In the genomic region with DNA sequence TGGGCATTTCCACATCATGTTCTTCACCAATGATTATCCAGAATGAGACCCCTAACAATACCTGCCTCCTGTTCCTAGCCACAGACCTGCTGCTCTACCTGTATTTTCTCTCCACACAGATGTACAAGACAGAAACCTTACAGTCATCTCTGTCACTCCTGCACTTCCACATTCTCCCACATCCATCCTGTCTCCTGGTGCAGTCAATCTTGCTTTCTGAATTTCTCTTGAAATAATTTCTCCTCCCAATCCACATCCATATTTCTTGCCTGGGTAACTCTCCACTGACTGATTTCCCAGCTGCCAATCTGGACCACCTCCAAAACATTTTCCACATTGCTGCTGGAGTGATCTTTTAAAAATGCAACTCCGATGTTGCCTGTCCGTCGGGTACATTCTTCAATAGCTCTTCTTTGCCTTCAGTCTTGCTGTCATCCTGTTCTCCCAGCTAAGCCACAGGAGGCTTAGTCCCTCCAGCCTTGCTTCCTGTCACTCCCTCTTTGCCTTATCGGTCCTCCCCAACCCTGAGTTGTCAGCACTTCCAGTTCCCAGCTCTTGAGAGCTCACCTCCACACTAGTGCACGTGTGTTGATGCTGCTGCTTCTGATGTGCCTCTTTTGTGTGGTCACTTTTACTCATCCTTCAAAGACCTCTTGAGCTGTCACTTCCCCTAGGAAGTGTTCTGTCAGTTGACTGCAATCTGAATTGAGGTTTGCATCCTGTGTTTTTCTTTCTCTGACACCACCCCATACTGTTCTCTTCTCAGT, we compare ENCODE assay signal across 9 cellular contexts. TPM values are rescaled to one million over a fixed set of nuclear protein-coding genes. Genes with fewer than 3 reads are reported as not detected.
A peak's percentile ranks its signal among the peaks of the same experiment; 100 is the strongest.
DNase-seq lines count a peak whose midpoint lies in the region; ATAC-seq, FAIRE-seq and TF ChIP-seq lines count a peak whose summit lies in the region.
"Had no signal": no experiment of that assay in that cellular context is flagged by ENCODE, and none has a peak within 500 bp of the region (broad histone marks: within the 10 kb centered on the region; RNA-seq: fewer than 3 reads in every experiment).

No MANE protein-coding gene starts in this region.

- in situ Hi-C loops in KBM-7 (cut with MboI; ENCODE audit: low pct_unique_long_range_greater_than_20kb, low sequenced_read_pairs): no loop called here

- H3K9me3 Mint-ChIP-seq in activated CD8-positive, alpha-beta T cell treated with anti-CD3 and anti-CD28 coated beads, Interleukin-2, amount 10 ng/mL, durations not matched to agents 7 days and 5 days (ENCODE audit: insufficient read depth): no peaks in the 10 kb centered on the region

- H3K27me3 Mint-ChIP-seq in activated CD8-positive, alpha-beta T cell treated with anti-CD3 and anti-CD28 coated beads, Interleukin-2, amount 10 ng/mL, durations not matched to agents 7 days and 5 days (ENCODE audit: low read depth): no peaks in the 10 kb centered on the region

- H3K4me1 ChIP-seq in mesodermal cell (ENCODE audit: control insufficient read depth, insufficient read depth, low read length, poor library complexity, severe bottlenecking): peaks cover 25% of the 10 kb centered on the region
- peaks cover 0 to 3% of the 10 kb centered on the region in 2 donors for H3K4me1 ChIP-seq in kidney (ENCODE audit: control insufficient read depth in 1 of 2, insufficient read depth in 1 of 2, low read depth in 1 of 2, low read length in 2 of 2)

- no peak overlapping the region for H3K4me3 Mint-ChIP-seq in activated CD8-positive, alpha-beta T cell treated with anti-CD3 and anti-CD28 coated beads, Interleukin-2, amount 10 ng/mL, durations not matched to agents 7 days and 5 days

- H3K27ac Mint-ChIP-seq in activated CD8-positive, alpha-beta T cell treated with anti-CD3 and anti-CD28 coated beads, Interleukin-2, amount 10 ng/mL, durations not matched to agents 7 days and 5 days: peak overlapping the region; percentile 17

- WGBS in mesodermal cell (ENCODE audit: insufficient coverage in 2 of 2), 2 experiments: 48 to 49% methylated on average over 4 to 5 of the region's 5 CpGs

- intact Hi-C loops in kidney (cut with DNase I): no loop called here

- no peak overlapping the region for H3K9ac ChIP-seq in kidney (ENCODE audit: low read length in 2 of 2)

- POLR2A ChIA-PET in activated CD8-positive, alpha-beta T cell treated with anti-CD3 and anti-CD28 coated beads, Interleukin-2, amount 10 ng/mL, durations not matched to agents 7 days and 5 days (lab: Charles Lee): interaction anchor here (0.6 to 2.2 kb wide), 6 partner anchors 10 to 74 kb away, joined by 3 to 8 read pairs (median 4); partner anchors contain the start of gene TMCO1

- no peak overlapping the region for H3K4me3 ChIP-seq in mesodermal cell (ENCODE audit: extremely low read depth, insufficient read depth, low read length, poor library complexity, severe bottlenecking)
- no peak overlapping the region for H3K4me3 ChIP-seq in kidney (ENCODE audit: low read length in 2 of 2)

- no peak for FAIRE-seq in kidney (lab: Jason Lieb, UNC)
- FAIRE-seq: islet of Langerhans had no signal

- peak; percentile 62 for DNase-seq in ELF-1 (ENCODE audit: low read depth, low spot score)
- peak; percentile 32 for DNase-seq in KBM-7
- DNase-seq in activated CD8-positive, alpha-beta T cell treated with anti-CD3 and anti-CD28 coated beads, Interleukin-2, amount 10 ng/mL, durations not matched to agents 7 days and 5 days: peak; percentile 37
- no peak for DNase-seq in 8988T
- no peak for DNase-seq in mucosa of gallbladder (ENCODE audit: low spot score)
- no peak for DNase-seq in kidney

- peaks cover 7% of the 10 kb centered on the region for H3K36me3 Mint-ChIP-seq in activated CD8-positive, alpha-beta T cell treated with anti-CD3 and anti-CD28 coated beads, Interleukin-2, amount 10 ng/mL, durations not matched to agents 7 days and 5 days (ENCODE audit: low read depth)

- H3K27ac ChIP-seq in mesodermal cell (ENCODE audit: low read depth, low read length, severe bottlenecking) (peak overlapping the region; percentile 26), kidney (ENCODE audit: low read depth in 2 of 2, low read length in 2 of 2) (no peak overlapping the region)

- no peak for TF ChIP-seq CTCF in kidney (IDR thresholded peaks at IDR 0.05; ENCODE audit: borderline replicate concordance, extremely low read depth, insufficient read depth)

- H3K36me3 ChIP-seq in mesodermal cell (ENCODE audit: control insufficient read depth, insufficient read depth, low read length): peaks cover 10% of the 10 kb centered on the region
- no peaks in the 10 kb centered on the region for H3K36me3 ChIP-seq in kidney (ENCODE audit: control insufficient read depth in 1 of 2, insufficient read depth in 2 of 2, low read length in 2 of 2)

- H3K4me1 Mint-ChIP-seq in activated CD8-positive, alpha-beta T cell treated with anti-CD3 and anti-CD28 coated beads, Interleukin-2, amount 10 ng/mL, durations not matched to agents 7 days and 5 days (ENCODE audit: low read depth): peaks cover 51% of the 10 kb centered on the region

- CTCF ChIA-PET in activated CD8-positive, alpha-beta T cell treated with anti-CD3 and anti-CD28 coated beads, Interleukin-2, amount 10 ng/mL, durations not matched to agents 7 days and 5 days (lab: Charles Lee): interaction anchor here (0.7 to 2.2 kb wide), 9 partner anchors 13 to 145 kb away, joined by 3 to 7 read pairs (median 5); partner anchors contain the start of genes ALDH9A1 and UCK2

- no peaks in the 10 kb centered on the region for H3K9me3 ChIP-seq in mesodermal cell (ENCODE audit: control insufficient read depth, low read length)
- H3K9me3 ChIP-seq in kidney (ENCODE audit: control insufficient read depth in 1 of 2, low read length in 2 of 2): no peaks in the 10 kb centered on the region

- ATAC-seq in GM21367 (IDR thresholded peaks at IDR 0.05; ENCODE audit: unreplicated experiment): peak; percentile 46
- ATAC-seq in activated CD8-positive, alpha-beta T cell treated with anti-CD3 and anti-CD28 coated beads, Interleukin-2, amount 10 ng/mL, durations not matched to agents 7 days and 5 days: peak; percentile 70

RNA-seq across cellular contexts. Expression of gene UCK2, which starts 15.1 kb away (rescaled TPM):
- 10 to 100 TPM; 28.4 to 32.4 TPM for total RNA-seq in activated CD8-positive, alpha-beta T cell treated with anti-CD3 and anti-CD28 coated beads, Interleukin-2, amount 10 ng/mL, durations not matched to agents 7 days and 5 days
- polyA plus RNA-seq in mesodermal cell (2013, experiment 1 of 2): 43.9 TPM
- 43.2 TPM for polyA plus RNA-seq in mesodermal cell (2013, experiment 2 of 2)
- total RNA-seq in mucosa of gallbladder (27.2 TPM), kidney (18.7 TPM)
- 8.2 TPM for polyA plus RNA-seq in kidney (ENCODE audit: insufficient read depth, low read depth, low replicate concordance)

Comparison
In these comparisons a context has a peak if more than half of its experiments do, and no peak if none do; other contexts are left out.
1. DNase-seq: peak in ELF-1 (single experiment), KBM-7 (single experiment) and activated CD8-positive, alpha-beta T cell treated with anti-CD3 and anti-CD28 coated beads, Interleukin-2, amount 10 ng/mL, durations not matched to agents 7 days and 5 days (single experiment); none in 8988T (single experiment), mucosa of gallbladder (single experiment) and kidney (single experiment).